ENCODE assay signal across 16 cellular contexts in genomic region chr14:74204481-74204880, GRCh38. TPM values are rescaled to one million over a fixed set of nuclear protein-coding genes. Genes with fewer than 3 reads are reported as not detected.
DNase-seq lines count a peak whose midpoint lies in the region; ATAC-seq and TF ChIP-seq lines count a peak whose summit lies in the region.
"Had no signal": no experiment of that assay in that cellular context is flagged by ENCODE, and none has a peak within 500 bp of the region (broad histone marks: within the 10 kb centered on the region; RNA-seq: fewer than 3 reads in every experiment).

No MANE protein-coding gene starts in this region.

- H3K4me3 Mint-ChIP-seq in WTC11: no peak overlapping the region
- no peak overlapping the region for H3K4me3 Mint-ChIP-seq in osteocyte (ENCODE audit: unreplicated experiment)
- H3K4me3 Mint-ChIP-seq: CD14-positive monocyte; CD8-positive, alpha-beta T cell had no signal

- POLR2A ChIA-PET in WTC11 (lab: Charles Lee): no interaction called here

- H3K27ac Mint-ChIP-seq in WTC11 (peak overlapping the region; percentile 22; the same call in 1 of the 2 replicates), osteocyte (ENCODE audit: unreplicated experiment) (no peak overlapping the region)
- H3K27ac Mint-ChIP-seq: CD14-positive monocyte; CD8-positive, alpha-beta T cell had no signal

- H3K4me1 Mint-ChIP-seq in WTC11: no peaks in the 10 kb centered on the region
- no peaks in the 10 kb centered on the region for H3K4me1 Mint-ChIP-seq in osteocyte (ENCODE audit: unreplicated experiment)

- no peak for ATAC-seq in WTC11
- ATAC-seq: A549; CD8-positive, alpha-beta T cell; HCT116 had no signal

- H3K36me3 Mint-ChIP-seq in WTC11 (no peaks in the 10 kb centered on the region), osteocyte (ENCODE audit: unreplicated experiment) (peaks cover 8% of the 10 kb centered on the region)

- DNase-seq in WTC11 (ENCODE audit: low spot score): no peak
- peak; percentile 18 for DNase-seq in left kidney (ENCODE audit: low read depth, low spot score)
- peak; percentile 51 for DNase-seq in osteocyte (ENCODE audit: extremely low spot score, unreplicated experiment)
- DNase-seq in pons (ENCODE audit: low spot score): no peak
- DNase-seq in cortex of kidney (lab: John Stamatoyannopoulos, UW): no peak
- no peak for DNase-seq in NCI-H446 (lab: John Stamatoyannopoulos, UW)
- DNase-seq in germinal center (ENCODE audit: low spot score): no peak
- DNase-seq: Caco-2; CD8-positive, alpha-beta T cell; DND-41; GDM1; IMR-90 had no signal

- TF ChIP-seq CTCF in WTC11 (IDR thresholded peaks at IDR 0.05) (no peak), osteocyte (IDR thresholded peaks at IDR 0.05) (no peak)

- H3K27me3 Mint-ChIP-seq in WTC11 (ENCODE audit: low read depth) (no peaks in the 10 kb centered on the region), osteocyte (ENCODE audit: unreplicated experiment) (no peaks in the 10 kb centered on the region)

- no peaks in the 10 kb centered on the region for H3K9me3 Mint-ChIP-seq in WTC11
- H3K9me3 Mint-ChIP-seq in osteocyte (ENCODE audit: unreplicated experiment): no peaks in the 10 kb centered on the region
- H3K9me3 Mint-ChIP-seq: CD14-positive monocyte; CD8-positive, alpha-beta T cell had no signal

- CTCF ChIA-PET in WTC11 (lab: Charles Lee): interaction anchor here (1.5 to 2.0 kb wide), 3 partner anchors 47 to 90 kb away, joined by 4 to 7 read pairs (median 6); no protein-coding TSS in a partner anchor

TF ChIP-seq in WTC11, 78 proteins besides CTCF, POLR2A, EP300 and RAD21:
- no peak for TF ChIP-seq PRRX2 (CRISPR knock-in tag; IDR thresholded peaks at IDR 0.05)
- TF ChIP-seq ERG (CRISPR knock-in tag; IDR thresholded peaks at IDR 0.05): no peak
- TF ChIP-seq FOXP4 (CRISPR knock-in tag; IDR thresholded peaks at IDR 0.05): no peak
- no peak for TF ChIP-seq HMGA2 (CRISPR knock-in tag; IDR thresholded peaks at IDR 0.05)
- TF ChIP-seq ZNF671 (CRISPR knock-in tag; IDR thresholded peaks at IDR 0.05): no peak
- no peak for TF ChIP-seq CREB1 (CRISPR knock-in tag; IDR thresholded peaks at IDR 0.05)
- TF ChIP-seq IRF2 (CRISPR knock-in tag; IDR thresholded peaks at IDR 0.05; ENCODE audit: borderline replicate concordance, low read depth): no peak

RNA-seq across cellular contexts. Expression of gene VSX2, which starts 34.8 kb away (rescaled TPM):
- total RNA-seq in WTC11 (2021) (0.11 to 0.16 TPM in 2 of 3 replicates, not detected in the other), osteocyte (not detected in 2 replicates)
- total RNA-seq: Caco-2; CD8-positive, alpha-beta T cell; H4; IMR-90 had no signal

Comparison
In these comparisons a context has a peak if more than half of its experiments do, and no peak if none do; other contexts are left out.
1. DNase-seq: peak in left kidney (single experiment) and osteocyte (single experiment); none in WTC11 (single experiment), pons (single experiment), cortex of kidney (single experiment), NCI-H446 (0 of 2) and germinal center (single experiment).